In the genomic region with DNA sequence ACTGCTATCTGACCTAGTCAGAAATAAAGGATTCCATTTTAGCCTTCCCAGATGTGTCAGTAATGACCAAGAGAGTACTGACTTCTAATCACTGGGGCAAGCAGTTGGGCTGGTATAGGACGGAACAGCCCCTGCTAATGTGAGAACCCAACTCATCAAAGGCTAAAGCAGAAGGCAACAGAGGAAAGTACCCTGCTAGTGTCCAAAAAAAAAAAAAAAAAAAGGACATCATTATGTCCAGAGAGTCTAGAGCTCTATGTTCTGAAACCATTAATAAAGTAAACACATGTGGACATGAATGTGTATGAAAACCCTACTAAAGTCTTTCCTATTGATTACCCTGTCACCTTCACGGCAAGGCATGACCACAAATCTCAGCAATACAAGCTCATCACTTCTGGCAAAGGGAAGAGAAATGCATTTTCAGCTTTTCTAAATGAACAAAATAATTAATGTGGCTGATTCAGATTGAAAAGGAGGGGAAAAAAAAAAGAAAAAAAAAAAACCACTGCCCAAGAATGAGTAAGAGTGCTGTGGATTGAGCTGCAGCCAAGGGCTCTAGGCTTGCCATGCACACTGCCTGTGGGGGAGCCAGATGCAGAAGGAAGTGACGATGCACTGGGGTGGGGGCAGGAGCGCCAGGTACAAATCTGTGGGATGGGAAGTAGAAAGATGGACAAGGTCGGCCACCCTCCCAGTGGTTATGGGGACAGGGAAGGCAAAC, we compare ENCODE assay signal across 13 cellular contexts.
DNase-seq lines count a peak whose midpoint lies in the region; ATAC-seq, FAIRE-seq and TF ChIP-seq lines count a peak whose summit lies in the region.
"Had no signal": no experiment of that assay in that cellular context is flagged by ENCODE, and none has a peak within 500 bp of the region (broad histone marks: within the 10 kb centered on the region; RNA-seq: fewer than 3 reads in every experiment).

No MANE protein-coding gene starts in this region.

- peaks cover 4% of the 10 kb centered on the region; the same call in 1 of the 2 replicates for H3F3A ChIP-seq in DOHH2 (ENCODE audit: control insufficient read depth, insufficient read depth)

- TF ChIP-seq CTCF in DOHH2 (IDR thresholded peaks at IDR 0.05; ENCODE audit: low read depth, low read length, poor library complexity, severe bottlenecking) (no peak), HCT116 (IDR thresholded peaks at IDR 0.05 in 2 of 3, conservative IDR thresholded peaks at IDR 0.05 in 1 of 3; ENCODE audit: borderline replicate concordance in 1 of 3, insufficient read depth in 1 of 3, low read depth in 2 of 3, low read length in 2 of 3) (no peak), pancreas (IDR thresholded peaks at IDR 0.05) (no peak)

- peaks cover 93% of the 10 kb centered on the region for H3K36me3 ChIP-seq in DOHH2 (ENCODE audit: control insufficient read depth, low read length)
- H3K36me3 ChIP-seq in HCT116 (ENCODE audit: control insufficient read depth in 1 of 2, insufficient read depth in 2 of 2, low read length in 2 of 2), result peaks cover 5 to 29% of the 10 kb centered on the region in 2 experiments
- peaks cover 32 to 79% of the 10 kb centered on the region in 2 experiments for H3K36me3 ChIP-seq in mesenchymal stem cell (ENCODE audit: control insufficient read depth in 1 of 2, insufficient read depth in 2 of 2, low read depth in 1 of 2, low read length in 2 of 2)
- peaks cover 0 to 40% (median 16%) of the 10 kb centered on the region in 3 donors for H3K36me3 ChIP-seq in pancreas

- no peak overlapping the region for H3K18ac ChIP-seq in mesenchymal stem cell (ENCODE audit: low read depth in 1 of 2, low read length in 2 of 2)

- no peak overlapping the region for H2AK5ac ChIP-seq in mesenchymal stem cell (ENCODE audit: low read length, severe bottlenecking)

- no peak overlapping the region for H2BK15ac ChIP-seq in mesenchymal stem cell (ENCODE audit: low read depth, poor library complexity, severe bottlenecking)

- H2BK120ac ChIP-seq in mesenchymal stem cell (ENCODE audit: low read depth, low read length), result no peak overlapping the region

- peaks cover 22% of the 10 kb centered on the region for H3K36me3 Mint-ChIP-seq in activated naive CD8-positive, alpha-beta T cell treated with anti-CD3 and anti-CD28 coated beads for 36 hours

- no peak overlapping the region for H2BK12ac ChIP-seq in mesenchymal stem cell (ENCODE audit: low read length in 2 of 2)

- H3K4me1 ChIP-seq in DOHH2 (ENCODE audit: control insufficient read depth, low read length) (peaks cover 40% of the 10 kb centered on the region), HCT116 (ENCODE audit: control insufficient read depth in 1 of 2, insufficient read depth in 2 of 2, low read length in 2 of 2) (no peaks in the 10 kb centered on the region), mesenchymal stem cell (ENCODE audit: control insufficient read depth, insufficient read depth, low read depth, low read length) (peaks cover 2% of the 10 kb centered on the region), pancreas (no peaks in the 10 kb centered on the region)

- H3K27me3 Mint-ChIP-seq in activated naive CD8-positive, alpha-beta T cell treated with anti-CD3 and anti-CD28 coated beads for 36 hours, result no peaks in the 10 kb centered on the region
- H3K27me3 Mint-ChIP-seq: activated naive CD8-positive, alpha-beta T cell treated with anti-CD3 and anti-CD28 coated beads, Interleukin-2, amount 10 ng/mL, durations not matched to agents 7 days and 5 days had no signal

- H3K9me3 Mint-ChIP-seq in activated naive CD8-positive, alpha-beta T cell treated with anti-CD3 and anti-CD28 coated beads for 36 hours, result no peaks in the 10 kb centered on the region
- H3K9me3 Mint-ChIP-seq: activated naive CD8-positive, alpha-beta T cell treated with anti-CD3 and anti-CD28 coated beads, Interleukin-2, amount 10 ng/mL, durations not matched to agents 7 days and 5 days had no signal

- H3K79me2 ChIP-seq in DOHH2 (ENCODE audit: control insufficient read depth, low read length) (no peaks in the 10 kb centered on the region), HCT116 (ENCODE audit: insufficient read depth, low read length) (no peaks in the 10 kb centered on the region)

- H3K27me3 ChIP-seq in DOHH2 (ENCODE audit: control insufficient read depth, low read length) (no peaks in the 10 kb centered on the region), HCT116 (ENCODE audit: insufficient read depth, low read length) (no peaks in the 10 kb centered on the region), mesenchymal stem cell (ENCODE audit: control insufficient read depth in 1 of 2, insufficient read depth in 1 of 2, low read length in 2 of 2) (no peaks in the 10 kb centered on the region), pancreas (no peaks in the 10 kb centered on the region)

- H4K91ac ChIP-seq in mesenchymal stem cell (ENCODE audit: low read length), result no peak overlapping the region

- no peak for TF ChIP-seq POLR2A in HCT116 (IDR thresholded peaks at IDR 0.05; ENCODE audit: borderline replicate concordance, extremely low read depth, insufficient read depth, insufficient read length)

- BruUV-seq in HCT116 (replicated peaks; lab: Mats Ljungman, UMichigan), result TSS peak; percentile 9

- FAIRE-seq in pancreas (lab: Jason Lieb, UNC), result no peak
- FAIRE-seq: kidney had no signal

- H3K4me3 Mint-ChIP-seq in activated naive CD8-positive, alpha-beta T cell treated with anti-CD3 and anti-CD28 coated beads for 36 hours, result no peak overlapping the region
- H3K4me3 Mint-ChIP-seq: activated naive CD8-positive, alpha-beta T cell treated with anti-CD3 and anti-CD28 coated beads, Interleukin-2, amount 10 ng/mL, durations not matched to agents 7 days and 5 days had no signal

- H4K8ac ChIP-seq in mesenchymal stem cell (ENCODE audit: low read length), result no peak overlapping the region

- peaks cover 9% of the 10 kb centered on the region for H3K4me1 Mint-ChIP-seq in activated naive CD8-positive, alpha-beta T cell treated with anti-CD3 and anti-CD28 coated beads for 36 hours

- TF ChIP-seq RAD21 in HCT116 (IDR thresholded peaks at IDR 0.05; ENCODE audit: low read depth), result no peak

- intact Hi-C loops in HCT116 (cut with micrococcal nuclease), result no loop called here
- intact Hi-C loops in pancreas (cut with DNase I), result loop anchor here in 1 of 3 donors (10.0 kb wide), 1 partner anchor 202 kb away; no protein-coding TSS in a partner anchor

- H2AFZ ChIP-seq in HCT116 (ENCODE audit: low read depth, low read length, poor library complexity, severe bottlenecking) (no peak overlapping the region), mesenchymal stem cell (ENCODE audit: low read depth, low read length) (no peak overlapping the region)

- 99% methylated on average over 3 of the region's 5 CpGs for WGBS in mesenchymal stem cell
- 89 to 94% methylated on average over 5 of the region's 5 CpGs for WGBS in pancreas, 2 donors

- peaks cover 1% of the 10 kb centered on the region for H3K79me1 ChIP-seq in mesenchymal stem cell (replicated peaks; ENCODE audit: low read length, poor library complexity, severe bottlenecking)

- no peak overlapping the region for H3K14ac ChIP-seq in mesenchymal stem cell (ENCODE audit: low read length in 2 of 2)

- H3K4me3 ChIP-seq in DOHH2 (ENCODE audit: low read length) (peak overlapping the region; percentile 25), HCT116 (replicated peaks in 1 of 2; ENCODE audit: low read depth in 1 of 2, low read length in 2 of 2) (no peak overlapping the region), mesenchymal stem cell (ENCODE audit: insufficient read depth in 1 of 2, low read depth in 1 of 2, low read length in 2 of 2) (no peak overlapping the region), pancreas (no peak overlapping the region)

- H3K9me2 ChIP-seq in DOHH2 (replicated peaks; ENCODE audit: control insufficient read depth, low read length) (no peaks in the 10 kb centered on the region), HCT116 (ENCODE audit: insufficient read depth) (no peaks in the 10 kb centered on the region)

- POLR2A ChIA-PET in HCT116 (lab: Charles Lee), result no interaction called here

- RAD21 ChIA-PET in HCT116 (lab: Charles Lee; ENCODE audit: low non-redundant PET in 1 of 2, low total read pairs in 2 of 2, uncharacterized antibody in 2 of 2, unreplicated experiment in 2 of 2), result interaction anchor here in 1 of 2 experiments (0.7 kb wide), 1 partner anchor 12 kb away, joined by 3 read pairs; no protein-coding TSS in a partner anchor

- H3K9me3 ChIP-seq in DOHH2 (ENCODE audit: control insufficient read depth, insufficient read depth, low read length) (no peaks in the 10 kb centered on the region), HCT116 (ENCODE audit: control insufficient read depth in 1 of 2, insufficient read depth in 1 of 2, low read depth in 1 of 2, low read length in 2 of 2) (no peaks in the 10 kb centered on the region), mesenchymal stem cell (ENCODE audit: control insufficient read depth, low read length) (no peaks in the 10 kb centered on the region), pancreas (no peaks in the 10 kb centered on the region)

- CTCF ChIA-PET in HCT116 (lab: Charles Lee), result interaction anchor here (1.5 kb wide), 1 partner anchor 11 kb away, joined by 4 read pairs; no protein-coding TSS in a partner anchor

- DNase-seq in HCT116 (ENCODE audit: low read depth, low spot score), result no peak
- no peak for DNase-seq in activated naive CD8-positive, alpha-beta T cell treated with anti-CD3 and anti-CD28 coated beads for 36 hours
- no peak for DNase-seq in mesenchymal stem cell
- DNase-seq in NCI-H187 treated with DMSO at 0.1 percent for 48 hours (lab: John Stamatoyannopoulos, UW), result no peak
- no peak for DNase-seq in pancreas
- DNase-seq in COLO829 (ENCODE audit: low spot score), result no peak
- DNase-seq: activated naive CD8-positive, alpha-beta T cell treated with anti-CD3 and anti-CD28 coated beads, Interleukin-2, amount 10 ng/mL, durations not matched to agents 7 days and 5 days; GF-D8; kidney; NCI-H1417; stimulated activated CD4-positive, alpha-beta T cell treated with anti-CD3 and anti-CD28 coated beads, Interleukin-2, amount 100 ng/mL, for 24 hours had no signal

- H3K23ac ChIP-seq in mesenchymal stem cell (ENCODE audit: low read length in 2 of 2), result no peak overlapping the region

- ATAC-seq in HCT116 (no peak), pancreas (no peak)

- peak overlapping the region; percentile 66 for H3K27ac Mint-ChIP-seq in activated naive CD8-positive, alpha-beta T cell treated with anti-CD3 and anti-CD28 coated beads for 36 hours
- H3K27ac Mint-ChIP-seq: activated naive CD8-positive, alpha-beta T cell treated with anti-CD3 and anti-CD28 coated beads, Interleukin-2, amount 10 ng/mL, durations not matched to agents 7 days and 5 days had no signal

- H3K27ac ChIP-seq in DOHH2 (ENCODE audit: low read depth, low read length) (no peak overlapping the region; the same call in 1 of the 2 replicates), HCT116 (ENCODE audit: low read depth, low read length) (no peak overlapping the region), mesenchymal stem cell (ENCODE audit: low read length, poor library complexity, severe bottlenecking) (no peak overlapping the region), pancreas (no peak overlapping the region)
- H3K27ac ChIP-seq: VCaP had no signal

- no peak overlapping the region for H3K9ac ChIP-seq in HCT116 (ENCODE audit: low read length)
- peak overlapping the region; percentile 15 for H3K9ac ChIP-seq in mesenchymal stem cell (ENCODE audit: low read length)

- no peaks in the 10 kb centered on the region for H4K20me1 ChIP-seq in DOHH2 (ENCODE audit: control insufficient read depth, insufficient read depth, low read depth, low read length)
- H4K20me1 ChIP-seq in HCT116 (ENCODE audit: insufficient read depth), result no peaks in the 10 kb centered on the region

- no peak overlapping the region for H3K4ac ChIP-seq in mesenchymal stem cell (ENCODE audit: low read depth in 1 of 2, low read length in 2 of 2)

- peak overlapping the region; percentile 61 for H3K4me2 ChIP-seq in DOHH2 (ENCODE audit: low read length)
- no peak overlapping the region for H3K4me2 ChIP-seq in HCT116 (ENCODE audit: low read length)
- H3K4me2 ChIP-seq in mesenchymal stem cell (ENCODE audit: low read length, poor library complexity, severe bottlenecking), result no peak overlapping the region

- H2BK5ac ChIP-seq in mesenchymal stem cell (ENCODE audit: low read depth, low read length, poor library complexity, severe bottlenecking), result no peak overlapping the region
